Comparison of ENCODE assay signal across 18 cellular contexts in the genomic region with DNA sequence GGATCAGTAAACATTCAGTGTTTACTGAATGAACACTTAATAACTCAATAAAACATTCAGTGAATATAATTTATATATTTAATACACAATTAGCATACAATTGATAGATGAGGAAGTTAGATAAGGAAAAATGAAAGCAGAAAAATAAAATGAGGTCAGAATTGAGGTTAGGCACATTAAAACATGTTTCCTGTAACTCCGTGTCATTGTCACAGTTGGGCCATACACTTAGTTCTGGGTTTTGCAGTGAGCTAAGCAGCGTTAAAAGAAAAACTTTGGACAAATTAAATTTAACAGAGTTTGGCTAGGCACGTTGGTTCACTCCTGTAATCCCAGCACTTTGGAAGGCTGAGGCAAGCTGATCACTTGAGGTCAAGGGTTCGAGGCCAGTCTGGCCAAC.
A peak's percentile ranks its signal among the peaks of the same experiment; 100 is the strongest.
DNase-seq lines count a peak whose midpoint lies in the region; ATAC-seq and TF ChIP-seq lines count a peak whose summit lies in the region.
"Had no signal": no experiment of that assay in that cellular context is flagged by ENCODE, and none has a peak within 500 bp of the region (broad histone marks: within the 10 kb centered on the region; RNA-seq: fewer than 3 reads in every experiment).

No MANE protein-coding gene starts in this region.

- H3K27ac Mint-ChIP-seq in CD4-positive, CD25-positive, alpha-beta regulatory T cell: no peak overlapping the region
- H3K27ac Mint-ChIP-seq in T-helper 17 cell: peak overlapping the region; percentile 14
- H3K27ac Mint-ChIP-seq in nephron progenitor cell: peak overlapping the region; percentile 75

- H3K9me3 Mint-ChIP-seq in CD4-positive, CD25-positive, alpha-beta regulatory T cell: no peaks in the 10 kb centered on the region
- H3K9me3 Mint-ChIP-seq in nephron progenitor cell: peaks cover 1% of the 10 kb centered on the region
- H3K9me3 Mint-ChIP-seq: CD8-positive, alpha-beta memory T cell had no signal

- no peaks in the 10 kb centered on the region for H3K27me3 Mint-ChIP-seq in CD4-positive, CD25-positive, alpha-beta regulatory T cell
- H3K27me3 Mint-ChIP-seq in T-helper 17 cell (no peaks in the 10 kb centered on the region), nephron progenitor cell (ENCODE audit: low read depth, poor library complexity) (no peaks in the 10 kb centered on the region)

- no peak overlapping the region for H3K27ac ChIP-seq in CD4-positive, CD25-positive, alpha-beta regulatory T cell (ENCODE audit: insufficient read depth, low read length, poor library complexity, severe bottlenecking)
- H3K27ac ChIP-seq: BLaER1, RWPE1, SK-N-MC had no signal

- no peaks in the 10 kb centered on the region for H3K9me3 ChIP-seq in CD4-positive, CD25-positive, alpha-beta regulatory T cell (ENCODE audit: control insufficient read depth in 2 of 2, low read length in 2 of 2)
- no peaks in the 10 kb centered on the region for H3K9me3 ChIP-seq in T-helper 17 cell (ENCODE audit: control insufficient read depth, low read length, poor library complexity, severe bottlenecking)
- H3K9me3 ChIP-seq: BLaER1 had no signal

- no peak for ATAC-seq in CD4-positive, CD25-positive, alpha-beta regulatory T cell (ENCODE audit: low read depth in 2 of 2)
- peak; percentile 61 for ATAC-seq in T-helper 17 cell
- ATAC-seq in HG02763 (IDR thresholded peaks at IDR 0.05; ENCODE audit: unreplicated experiment): no peak

- DNase-seq in CD4-positive, CD25-positive, alpha-beta regulatory T cell: peak in 2 of 3 donors; percentile 15 to 24
- peak; percentile 50 for DNase-seq in LNCaP clone FGC (ENCODE audit: low read depth)
- no peak for DNase-seq in T-helper 17 cell
- no peak for DNase-seq in nephron progenitor cell
- DNase-seq in epidermal melanocyte (ENCODE audit: insufficient read length, low spot score): no peak
- no peak for DNase-seq in UCSD-AML1 (lab: John Stamatoyannopoulos, UW; ENCODE audit: unreplicated experiment)
- DNase-seq: Calu3; CD8-positive, alpha-beta memory T cell; DMS153; NCI-H1417; NCI-H187; NCI-H446; NCI-H526; SHP77 treated with DMSO at 0.1 percent for 48 hours had no signal

- H3K36me3 ChIP-seq in CD4-positive, CD25-positive, alpha-beta regulatory T cell (ENCODE audit: control insufficient read depth, insufficient read depth, low read length): no peaks in the 10 kb centered on the region
- H3K36me3 ChIP-seq: BLaER1 had no signal

- TF ChIP-seq CTCF in LNCaP clone FGC (IDR thresholded peaks at IDR 0.05; ENCODE audit: control insufficient read depth, extremely low read depth, insufficient read depth): no peak
- TF ChIP-seq CTCF in nephron progenitor cell (IDR thresholded peaks at IDR 0.05): no peak

- H3K4me1 ChIP-seq in CD4-positive, CD25-positive, alpha-beta regulatory T cell (ENCODE audit: control insufficient read depth, insufficient read depth, low read length, poor library complexity, severe bottlenecking): peaks cover 9% of the 10 kb centered on the region

- H3K27me3 ChIP-seq in CD4-positive, CD25-positive, alpha-beta regulatory T cell (ENCODE audit: control insufficient read depth, insufficient read depth, low read length): no peaks in the 10 kb centered on the region
- H3K27me3 ChIP-seq: BLaER1 had no signal

- H3K4me3 ChIP-seq in CD4-positive, CD25-positive, alpha-beta regulatory T cell (ENCODE audit: low read depth, low read length): no peak overlapping the region
- no peak overlapping the region for H3K4me3 ChIP-seq in LNCaP clone FGC (ENCODE audit: low read depth, low read length)
- H3K4me3 ChIP-seq: BLaER1, SK-N-MC had no signal

- H3K4me3 Mint-ChIP-seq in CD4-positive, CD25-positive, alpha-beta regulatory T cell: no peak overlapping the region
- H3K4me3 Mint-ChIP-seq in T-helper 17 cell: no peak overlapping the region
- H3K4me3 Mint-ChIP-seq in nephron progenitor cell: no peak overlapping the region

- peaks cover 0 to 8% (median 4%) of the 10 kb centered on the region in 4 donors for H3K4me1 Mint-ChIP-seq in CD4-positive, CD25-positive, alpha-beta regulatory T cell
- H3K4me1 Mint-ChIP-seq in T-helper 17 cell: peaks cover 14% of the 10 kb centered on the region
- H3K4me1 Mint-ChIP-seq in nephron progenitor cell: peaks cover 30% of the 10 kb centered on the region

- peaks cover 21% of the 10 kb centered on the region for H3K36me3 Mint-ChIP-seq in CD4-positive, CD25-positive, alpha-beta regulatory T cell
- H3K36me3 Mint-ChIP-seq in T-helper 17 cell (ENCODE audit: low read depth) (no peaks in the 10 kb centered on the region), nephron progenitor cell (ENCODE audit: low read depth) (peaks cover 24% of the 10 kb centered on the region)

Comparison
In these comparisons a context has a peak if more than half of its experiments do, and no peak if none do; other contexts are left out.
1. DNase-seq: peak in CD4-positive, CD25-positive, alpha-beta regulatory T cell (2 of 3) and LNCaP clone FGC (single experiment); none in T-helper 17 cell (0 of 3), nephron progenitor cell (single experiment), epidermal melanocyte (single experiment) and UCSD-AML1 (single experiment).
2. H3K27ac Mint-ChIP-seq: peak in T-helper 17 cell (single experiment) and nephron progenitor cell (single experiment); none in CD4-positive, CD25-positive, alpha-beta regulatory T cell (0 of 3).